In genomic region chr1:117405042-117405441, GRCh38 we compare ENCODE assay signal across 39 cellular contexts.
"Had no signal": no experiment of that assay in that cellular context is flagged by ENCODE, and none has a peak within 500 bp of the region (broad histone marks: within the 10 kb centered on the region; RNA-seq: fewer than 3 reads in every experiment).

No MANE protein-coding gene starts in this region.

- H3K9me3 ChIP-seq: body of pancreas, breast epithelium, colonic mucosa had no signal

- ATAC-seq: activated naive CD4-positive, alpha-beta T cell treated with anti-CD3 and anti-CD28 coated beads, Interleukin-2, amount 50 U/mL, for 72 hours; activated naive CD8-positive, alpha-beta T cell treated with anti-CD3 and anti-CD28 coated beads, Interleukin-2, amount 50 U/mL, for 24 hours; activated T-cell treated with anti-CD3 and anti-CD28 coated beads, Interleukin-2, amount 50 U/mL, for 72 hours; activated T-helper 17 cell treated with anti-CD3 and anti-CD28 coated beads, Interleukin-2, amount 50 U/mL, for 72 hours; body of pancreas had no signal

- H3K27me3 ChIP-seq: adrenal gland, ascending aorta, body of pancreas, brain microvascular endothelial cell, breast epithelium, cardiac muscle cell, colonic mucosa had no signal

- H3K27ac Mint-ChIP-seq: activated naive CD4-positive, alpha-beta T cell treated with anti-CD3 and anti-CD28 coated beads for 36 hours; activated naive CD4-positive, alpha-beta T cell treated with anti-CD3 and anti-CD28 coated beads, Interleukin-2, amount 10 ng/mL, durations not matched to agents 7 days and 5 days; activated naive CD4-positive, alpha-beta T cell treated with anti-CD3 and anti-CD28 coated beads, Interleukin-2, amount 50 U/mL, for 24 hours; activated naive CD4-positive, alpha-beta T cell treated with anti-CD3 and anti-CD28 coated beads, Interleukin-2, amount 50 U/mL, for 72 hours; activated naive CD8-positive, alpha-beta T cell; activated naive CD8-positive, alpha-beta T cell treated with anti-CD3 and anti-CD28 coated beads for 36 hours; activated naive CD8-positive, alpha-beta T cell treated with anti-CD3 and anti-CD28 coated beads, Interleukin-2, amount 50 U/mL, for 24 hours; activated T-cell treated with anti-CD3 and anti-CD28 coated beads, Interleukin-2, amount 50 U/mL, for 72 hours; activated T-helper 17 cell treated with anti-CD3 and anti-CD28 coated beads, Interleukin-2, amount 50 U/mL, for 72 hours; activated T-helper 2 cell treated with anti-CD3 and anti-CD28 coated beads, Interferon-gamma antibody, Interleukin-2, Interleukin-4, amounts not matched to agents 10 μg/mL and 5 μg/mL and 100 μg/mL, durations not matched to agents 14 hours and 24 hours and 36 hours; brain had no signal

- H3K27ac ChIP-seq: adrenal gland, ascending aorta, body of pancreas, brain microvascular endothelial cell, breast epithelium, cardiac muscle cell, colonic mucosa had no signal

- H3K4me3 Mint-ChIP-seq: activated naive CD4-positive, alpha-beta T cell treated with anti-CD3 and anti-CD28 coated beads for 36 hours; activated naive CD4-positive, alpha-beta T cell treated with anti-CD3 and anti-CD28 coated beads, Interleukin-2, amount 10 ng/mL, durations not matched to agents 7 days and 5 days; activated naive CD4-positive, alpha-beta T cell treated with anti-CD3 and anti-CD28 coated beads, Interleukin-2, amount 50 U/mL, for 24 hours; activated naive CD8-positive, alpha-beta T cell; activated naive CD8-positive, alpha-beta T cell treated with anti-CD3 and anti-CD28 coated beads for 36 hours; activated naive CD8-positive, alpha-beta T cell treated with anti-CD3 and anti-CD28 coated beads, Interleukin-2, amount 10 ng/mL, durations not matched to agents 7 days and 5 days; activated naive CD8-positive, alpha-beta T cell treated with anti-CD3 and anti-CD28 coated beads, Interleukin-2, amount 50 U/mL, for 24 hours; activated T-cell treated with anti-CD3 and anti-CD28 coated beads, Interleukin-2, amount 50 U/mL, for 72 hours; activated T-helper 1 cell treated with anti-CD3 and anti-CD28 coated beads, Interleukin-12 subunit alpha, Interleukin-12 subunit beta, Interleukin-2, Interleukin-4 antibody, amounts not matched to agents 30 ng/mL and 10 ng/mL and 1 ng/mL, durations not matched to agents 14 hours and 24 hours and 36 hours; activated T-helper 17 cell treated with anti-CD3 and anti-CD28 coated beads, Interleukin-2, amount 50 U/mL, for 72 hours; brain; central memory CD8-positive, alpha-beta T cell had no signal

- H3K4me3 ChIP-seq: adrenal gland, ascending aorta, body of pancreas, breast epithelium, cardiac muscle cell, colonic mucosa had no signal

- FAIRE-seq: astrocyte, bronchial epithelial cell, colon had no signal

- DNase-seq: activated effector memory CD4-positive, alpha-beta T cell treated with anti-CD3 and anti-CD28 coated beads, Interleukin-2, amount 50 U/mL, for 16 hours; activated effector memory CD4-positive, alpha-beta T cell treated with Interleukin-2 at 50 U/mL for 16 hours; activated gamma-delta T cell; activated gamma-delta T cell treated with Interleukin-2 at 50 U/mL for 16 hours; activated naive CD4-positive, alpha-beta T cell; activated naive CD4-positive, alpha-beta T cell treated with anti-CD3 and anti-CD28 coated beads for 36 hours; activated naive CD4-positive, alpha-beta T cell treated with anti-CD3 and anti-CD28 coated beads, Interleukin-2, amount 10 ng/mL, durations not matched to agents 7 days and 5 days; activated naive CD4-positive, alpha-beta T cell treated with anti-CD3 and anti-CD28 coated beads, Interleukin-2, amount 50 U/mL, for 16 hours; activated naive CD4-positive, alpha-beta T cell treated with Interleukin-2 at 50 U/mL for 16 hours; activated naive CD8-positive, alpha-beta T cell treated with anti-CD3 and anti-CD28 coated beads for 36 hours; activated naive CD8-positive, alpha-beta T cell treated with anti-CD3 and anti-CD28 coated beads, Interleukin-2, amount 10 ng/mL, durations not matched to agents 7 days and 5 days; activated naive CD8-positive, alpha-beta T cell treated with anti-CD3 and anti-CD28 coated beads, Interleukin-2, amount 50 U/mL, for 24 hours; activated T-cell treated with anti-CD3 and anti-CD28 coated beads, Interleukin-2, amount 50 U/mL, for 48 hours; activated T-cell treated with anti-CD3 and anti-CD28 coated beads, Interleukin-2, amount 50 U/mL, for 72 hours; adrenal gland; amniotic stem cell; amygdala; anterior cingulate cortex; aorta; body of pancreas; brain microvascular endothelial cell; caudate nucleus; central memory CD4-positive, alpha-beta T cell; cerebellar nuclear complex; colonic mucosa had no signal

- H3K4me1 ChIP-seq: adrenal gland, ascending aorta, breast epithelium, colonic mucosa had no signal

- H3K27me3 Mint-ChIP-seq: activated naive CD4-positive, alpha-beta T cell treated with anti-CD3 and anti-CD28 coated beads, Interleukin-2, amount 10 ng/mL, durations not matched to agents 7 days and 5 days; activated naive CD4-positive, alpha-beta T cell treated with anti-CD3 and anti-CD28 coated beads, Interleukin-2, amount 50 U/mL, for 24 hours; activated naive CD8-positive, alpha-beta T cell; activated naive CD8-positive, alpha-beta T cell treated with anti-CD3 and anti-CD28 coated beads for 36 hours; activated naive CD8-positive, alpha-beta T cell treated with anti-CD3 and anti-CD28 coated beads, Interleukin-2, amount 10 ng/mL, durations not matched to agents 7 days and 5 days; activated naive CD8-positive, alpha-beta T cell treated with anti-CD3 and anti-CD28 coated beads, Interleukin-2, amount 50 U/mL, for 24 hours; activated T-helper 17 cell treated with anti-CD3 and anti-CD28 coated beads, Interleukin-2, amount 50 U/mL, for 72 hours; central memory CD8-positive, alpha-beta T cell had no signal

- H3K9me3 Mint-ChIP-seq: activated T-helper 17 cell treated with anti-CD3 and anti-CD28 coated beads, Interleukin-2, amount 50 U/mL, for 72 hours; central memory CD8-positive, alpha-beta T cell had no signal

- H3K36me3 ChIP-seq: adrenal gland, breast epithelium, colonic mucosa had no signal

- H3K4me1 Mint-ChIP-seq: activated naive CD8-positive, alpha-beta T cell treated with anti-CD3 and anti-CD28 coated beads, Interleukin-2, amount 10 ng/mL, durations not matched to agents 7 days and 5 days had no signal
